In the genomic region with DNA sequence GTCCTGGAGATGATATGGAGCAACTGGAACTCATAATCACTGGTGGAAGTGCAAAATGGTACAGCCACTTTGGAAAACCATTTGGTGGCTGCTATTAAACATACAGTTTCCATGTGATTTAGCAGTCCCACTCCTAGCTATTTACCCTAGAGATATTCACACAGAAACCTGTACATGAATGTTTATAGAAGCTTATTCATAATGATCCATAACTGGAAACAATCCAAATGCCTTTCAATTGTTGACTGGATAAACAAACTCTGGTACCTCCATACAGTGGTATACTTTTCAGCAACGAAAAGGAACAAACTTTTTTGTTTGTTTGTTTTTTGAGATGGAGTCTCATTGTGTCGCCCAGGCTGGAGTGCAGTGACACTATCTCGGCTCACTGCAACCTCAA, we compare ENCODE assay signal across 8 cellular contexts.
"Had no signal": no experiment of that assay in that cellular context is flagged by ENCODE, and none has a peak within 500 bp of the region (broad histone marks: within the 10 kb centered on the region; RNA-seq: fewer than 3 reads in every experiment).

No MANE protein-coding gene starts in this region.

- DNase-seq: H9, HCEC 1CT, KBM-7 had no signal

- FAIRE-seq: H1, H54, HepG2 had no signal

- H3K4me3 ChIP-seq: GM23338 had no signal

- H3K27ac ChIP-seq: HL-60 had no signal

- ATAC-seq: GM23338, HepG2 had no signal

- H3K4me2 ChIP-seq: GM23338 had no signal

- H2AFZ ChIP-seq: GM23338 had no signal
